In the genomic region with DNA sequence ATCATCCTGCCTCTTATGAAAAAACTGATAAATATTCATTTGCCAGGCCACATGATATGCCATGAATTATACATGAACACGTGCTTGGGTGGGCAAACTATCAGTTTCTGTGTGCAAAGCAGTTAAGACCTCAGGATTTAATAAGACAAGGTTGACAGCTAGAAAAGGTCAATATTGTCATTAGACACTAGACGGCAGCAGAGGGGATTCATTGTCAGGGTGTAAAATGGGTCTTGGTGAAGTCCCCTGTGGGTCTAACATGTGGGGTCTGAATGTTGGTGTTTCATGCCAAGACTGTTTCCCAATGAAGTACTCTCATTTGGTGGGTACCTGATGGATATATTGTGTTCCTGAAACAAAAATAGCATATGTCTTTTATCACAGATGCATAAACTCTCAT, we compare ENCODE assay signal across 14 cellular contexts.
DNase-seq lines count a peak whose midpoint lies in the region; ATAC-seq and TF ChIP-seq lines count a peak whose summit lies in the region.
"Had no signal": no experiment of that assay in that cellular context is flagged by ENCODE, and none has a peak within 500 bp of the region (broad histone marks: within the 10 kb centered on the region; RNA-seq: fewer than 3 reads in every experiment).

No MANE protein-coding gene starts in this region.

- no peaks in the 10 kb centered on the region for H3K4me1 Mint-ChIP-seq in Caco-2 (ENCODE audit: low read depth, unreplicated experiment)
- no peaks in the 10 kb centered on the region for H3K4me1 Mint-ChIP-seq in T-cell
- H3K4me1 Mint-ChIP-seq: activated CD4-positive, alpha-beta T cell treated with anti-CD3 and anti-CD28 coated beads for 36 hours; activated naive CD8-positive, alpha-beta T cell treated with anti-CD3 and anti-CD28 coated beads, Interleukin-2, amount 10 ng/mL, durations not matched to agents 7 days and 5 days; stimulated activated memory B cell treated with anti-CD40 and anti-IgM and Interleukin-4, amounts not matched to agents 10 μg/mL and 1 μg/mL and 100 μg/mL, for 72 hours had no signal

- H3K4me3 ChIP-seq in Caco-2 (ENCODE audit: low read depth, low read length) (no peak overlapping the region), OCI-LY3 (ENCODE audit: low read length) (peak overlapping the region; percentile 33)
- H3K4me3 ChIP-seq: skin epidermis had no signal

- ATAC-seq in T-cell (replicated peaks in 1 of 4): no peak
- ATAC-seq: CD8-positive, alpha-beta T cell; left ventricle myocardium superior had no signal

- H3K27ac ChIP-seq in OCI-LY3 (ENCODE audit: low read length): peak overlapping the region; percentile 93
- H3K27ac ChIP-seq: skin epidermis had no signal

- H3K27ac Mint-ChIP-seq in Caco-2 (ENCODE audit: unreplicated experiment): no peak overlapping the region
- H3K27ac Mint-ChIP-seq in T-cell: no peak overlapping the region
- H3K27ac Mint-ChIP-seq: activated CD4-positive, alpha-beta T cell treated with anti-CD3 and anti-CD28 coated beads for 36 hours; activated naive CD8-positive, alpha-beta T cell treated with anti-CD3 and anti-CD28 coated beads, Interleukin-2, amount 10 ng/mL, durations not matched to agents 7 days and 5 days; CD8-positive, alpha-beta T cell; stimulated activated memory B cell treated with anti-CD40 and anti-IgM and Interleukin-4, amounts not matched to agents 10 μg/mL and 1 μg/mL and 100 μg/mL, for 72 hours had no signal

- no peaks in the 10 kb centered on the region for H3K4me1 ChIP-seq in Caco-2
- peaks cover 39% of the 10 kb centered on the region for H3K4me1 ChIP-seq in OCI-LY3 (ENCODE audit: low read length)

- no peaks in the 10 kb centered on the region for H3K36me3 Mint-ChIP-seq in Caco-2 (ENCODE audit: insufficient read depth, unreplicated experiment)
- H3K36me3 Mint-ChIP-seq in T-cell: no peaks in the 10 kb centered on the region
- H3K36me3 Mint-ChIP-seq: CD8-positive, alpha-beta T cell; stimulated activated memory B cell treated with anti-CD40 and anti-IgM and Interleukin-4, amounts not matched to agents 10 μg/mL and 1 μg/mL and 100 μg/mL, for 72 hours had no signal

- no peaks in the 10 kb centered on the region for H4K20me1 ChIP-seq in OCI-LY3 (ENCODE audit: insufficient read depth, low read length)

- H2AFZ ChIP-seq in OCI-LY3 (ENCODE audit: low read depth, low read length): no peak overlapping the region

- no peaks in the 10 kb centered on the region for H3K9me3 ChIP-seq in Caco-2
- no peaks in the 10 kb centered on the region for H3K9me3 ChIP-seq in OCI-LY3 (ENCODE audit: insufficient read depth, low read length)

- DNase-seq in Caco-2 (peak in 1 of 2 experiments; percentile 5), HEK293T (ENCODE audit: extremely low spot score) (peak; percentile 53), germinal center (ENCODE audit: low spot score) (peak; percentile 13), T-cell (no peak), putamen (ENCODE audit: low spot score) (no peak)
- no peak for DNase-seq in activated naive CD4-positive, alpha-beta T cell (lab: John Stamatoyannopoulos, UW)
- DNase-seq in activated CD4-positive, alpha-beta T cell treated with anti-CD3 and anti-CD28 coated beads for 48 hours: no peak
- DNase-seq: activated CD4-positive, alpha-beta T cell treated with anti-CD3 and anti-CD28 coated beads for 36 hours; activated naive CD8-positive, alpha-beta T cell treated with anti-CD3 and anti-CD28 coated beads, Interleukin-2, amount 10 ng/mL, durations not matched to agents 7 days and 5 days; CD8-positive, alpha-beta T cell; left ventricle myocardium superior had no signal

- no TSS peak for BruUV-seq in Caco-2 (replicated peaks; lab: Mats Ljungman, UMichigan)

- H3K36me3 ChIP-seq in Caco-2 (ENCODE audit: control insufficient read depth, insufficient read depth, low read length) (no peaks in the 10 kb centered on the region), OCI-LY3 (replicated peaks; ENCODE audit: low read depth, low read length) (peaks cover 70% of the 10 kb centered on the region)

- H3K4me2 ChIP-seq in OCI-LY3 (ENCODE audit: low read length): peak overlapping the region; percentile 65

- H3K27me3 ChIP-seq in Caco-2 (replicated peaks; ENCODE audit: control insufficient read depth, insufficient read depth, low read length) (no peaks in the 10 kb centered on the region), OCI-LY3 (ENCODE audit: low read depth, low read length) (no peaks in the 10 kb centered on the region)

- POLR2A ChIA-PET in Caco-2 (lab: Charles Lee) (no interaction called here), HEK293T (lab: Yijun Ruan, JAX) (no interaction called here), T-cell (lab: Charles Lee) (no interaction called here)

- H3K4me3 Mint-ChIP-seq in Caco-2 (ENCODE audit: unreplicated experiment): no peak overlapping the region
- H3K4me3 Mint-ChIP-seq in T-cell: no peak overlapping the region
- H3K4me3 Mint-ChIP-seq: activated CD4-positive, alpha-beta T cell treated with anti-CD3 and anti-CD28 coated beads for 36 hours; activated naive CD8-positive, alpha-beta T cell treated with anti-CD3 and anti-CD28 coated beads, Interleukin-2, amount 10 ng/mL, durations not matched to agents 7 days and 5 days; CD8-positive, alpha-beta T cell; stimulated activated memory B cell treated with anti-CD40 and anti-IgM and Interleukin-4, amounts not matched to agents 10 μg/mL and 1 μg/mL and 100 μg/mL, for 72 hours had no signal

- no peaks in the 10 kb centered on the region for H3K79me2 ChIP-seq in OCI-LY3 (ENCODE audit: low read length)

- peak; percentile 16 to 19 for TF ChIP-seq CTCF in Caco-2 (IDR thresholded peaks at IDR 0.05; ENCODE audit: insufficient read depth in 1 of 2, low read depth in 1 of 2, low read length in 1 of 2, severe bottlenecking in 1 of 2, unreplicated experiment in 1 of 2)
- TF ChIP-seq CTCF in OCI-LY3 (IDR thresholded peaks at IDR 0.05; ENCODE audit: low read depth, low read length): peak; percentile 84

- CTCF ChIA-PET in Caco-2 (lab: Charles Lee) (no interaction called here), HEK293T (lab: Yijun Ruan, JAX) (interaction anchor here (0.7 to 1.2 kb wide), 2 partner anchors 10 to 35 kb away, joined by 3 read pairs; no protein-coding TSS in a partner anchor), T-cell (lab: Charles Lee) (interaction anchor here in 1 of 2 donors (0.5 kb wide), 1 partner anchor 478 kb away, joined by 5 read pairs; no protein-coding TSS in a partner anchor)

- peak overlapping the region; percentile 55 for H3K9ac ChIP-seq in OCI-LY3 (ENCODE audit: low read length)

- H3K9me3 Mint-ChIP-seq in Caco-2 (ENCODE audit: unreplicated experiment) (no peaks in the 10 kb centered on the region), T-cell (no peaks in the 10 kb centered on the region)
- H3K9me3 Mint-ChIP-seq: activated naive CD8-positive, alpha-beta T cell treated with anti-CD3 and anti-CD28 coated beads, Interleukin-2, amount 10 ng/mL, durations not matched to agents 7 days and 5 days; CD8-positive, alpha-beta T cell had no signal

- H3K27me3 Mint-ChIP-seq in Caco-2 (ENCODE audit: insufficient read depth, unreplicated experiment): peaks cover 5% of the 10 kb centered on the region
- H3K27me3 Mint-ChIP-seq in T-cell: peaks cover 2 to 17% of the 10 kb centered on the region in 2 donors

- intact Hi-C loops in Caco-2 (cut with micrococcal nuclease; ENCODE audit: unreplicated experiment): no loop called here

TF ChIP-seq in HEK293T, 16 proteins besides CTCF, POLR2A, EP300 and RAD21:
- TF ChIP-seq FOXK2 (IDR thresholded peaks at IDR 0.05): no peak
- TF ChIP-seq ARNT (IDR thresholded peaks at IDR 0.05): no peak

Comparison
In these comparisons a context has a peak if more than half of its experiments do, and no peak if none do; other contexts are left out.
1. DNase-seq: peak in HEK293T (single experiment) and germinal center (single experiment); none in T-cell (0 of 34), activated naive CD4-positive, alpha-beta T cell (0 of 4), putamen (single experiment) and activated CD4-positive, alpha-beta T cell treated with anti-CD3 and anti-CD28 coated beads for 48 hours (single experiment).